Comparison of ENCODE assay signal across 1 cellular context in the genomic region with DNA sequence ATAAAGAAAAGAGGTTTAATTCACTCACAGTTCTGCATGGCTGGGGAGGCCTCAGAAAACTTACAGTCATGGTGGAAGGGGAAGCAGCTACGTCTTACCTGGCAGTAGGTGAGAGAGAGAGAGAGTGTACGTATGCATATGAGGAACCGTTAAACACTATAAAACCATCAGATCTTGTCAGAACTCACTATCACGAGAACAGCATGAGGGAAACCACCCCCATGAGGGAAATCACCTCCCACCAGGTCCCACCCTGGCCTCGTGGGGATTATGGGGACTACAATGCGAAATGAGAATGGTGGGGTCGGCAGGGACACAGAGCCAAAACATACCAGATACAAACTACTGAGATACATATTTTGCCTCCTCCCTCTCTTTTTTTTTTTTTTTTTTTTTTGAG.
TF ChIP-seq lines count a peak whose summit lies in the region.

No MANE protein-coding gene starts in this region.

TF ChIP-seq in K562, 482 proteins besides CTCF, POLR2A, EP300 and RAD21 (continued from another document):
- TF ChIP-seq ZNF253 (CRISPR knock-in tag; conservative IDR thresholded peaks at IDR 0.05) (no peak), SREBF1 (IDR thresholded peaks at IDR 0.05; ENCODE audit: borderline replicate concordance, low read depth, low read length) (no peak), HDAC8 (tag; IDR thresholded peaks at IDR 0.05) (no peak), TBL1XR1 (IDR thresholded peaks at IDR 0.05; ENCODE audit: low read length in 2 of 2) (no peak), ZEB2 (IDR thresholded peaks at IDR 0.05) (0 out of 2 replicates have a peak, but pooled peaks have one; percentile 45), MED1 (CRISPR knock-in tag; IDR thresholded peaks at IDR 0.05; ENCODE audit: borderline replicate concordance) (no peak), ZNF282 (CRISPR knock-in tag; IDR thresholded peaks at IDR 0.05) (no peak), ZNF766 (CRISPR knock-in tag; conservative IDR thresholded peaks at IDR 0.05) (peak; percentile 56; the same call in 1 of the 2 replicates), ARID1B (IDR thresholded peaks at IDR 0.05) (0 out of 2 replicates have a peak, but pooled peaks have one; percentile 10)
- TF ChIP-seq, protein P1, sequence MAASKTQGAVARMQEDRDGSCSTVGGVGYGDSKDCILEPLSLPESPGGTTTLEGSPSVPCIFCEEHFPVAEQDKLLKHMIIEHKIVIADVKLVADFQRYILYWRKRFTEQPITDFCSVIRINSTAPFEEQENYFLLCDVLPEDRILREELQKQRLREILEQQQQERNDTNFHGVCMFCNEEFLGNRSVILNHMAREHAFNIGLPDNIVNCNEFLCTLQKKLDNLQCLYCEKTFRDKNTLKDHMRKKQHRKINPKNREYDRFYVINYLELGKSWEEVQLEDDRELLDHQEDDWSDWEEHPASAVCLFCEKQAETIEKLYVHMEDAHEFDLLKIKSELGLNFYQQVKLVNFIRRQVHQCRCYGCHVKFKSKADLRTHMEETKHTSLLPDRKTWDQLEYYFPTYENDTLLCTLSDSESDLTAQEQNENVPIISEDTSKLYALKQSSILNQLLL (CRISPR knock-in tag; IDR thresholded peaks at IDR 0.05; ENCODE audit: borderline replicate concordance) = no peak
